Comparison of ENCODE assay signal across 27 cellular contexts in genomic region chr15:55507567-55507966, GRCh38. TPM values are rescaled to one million over a fixed set of nuclear protein-coding genes. Genes with fewer than 3 reads are reported as not detected.
"Had no signal": no experiment of that assay in that cellular context is flagged by ENCODE, and none has a peak within 500 bp of the region (broad histone marks: within the 10 kb centered on the region; RNA-seq: fewer than 3 reads in every experiment).

No MANE protein-coding gene starts in this region.

- H3K4me3 ChIP-seq: stomach, suprapubic skin, testis, thoracic aorta, thyroid gland, tibial artery, tibial nerve, transverse colon, upper lobe of left lung, upper lobe of right lung, uterus, vagina had no signal

- H3K9me3 ChIP-seq: suprapubic skin, testis, thoracic aorta, thyroid gland, tibial artery, transverse colon, upper lobe of left lung, upper lobe of right lung, uterus, vagina had no signal

- H3K27me3 ChIP-seq: stomach, suprapubic skin, testis, thyroid gland, tibial artery, tibial nerve, transverse colon, upper lobe of left lung, upper lobe of right lung, uterus, vagina had no signal

- H3K36me3 ChIP-seq: stomach, suprapubic skin, thoracic aorta, thyroid gland, tibial artery, tibial nerve, transverse colon, upper lobe of left lung, upper lobe of right lung, uterus, vagina had no signal

- ATAC-seq: stimulated activated effector memory CD8-positive, alpha-beta T cell treated with anti-CD3 and anti-CD28 coated beads, Interleukin-12 subunit alpha, Interleukin-12 subunit beta, amount 100 ng/mL, for 72 hours; stimulated activated memory B cell treated with anti-CD40 and anti-IgM and Interleukin-4, amounts not matched to agents 10 μg/mL and 1 μg/mL and 100 μg/mL, for 72 hours; stimulated activated naive B cell treated with anti-CD40 and anti-IgM and Interleukin-4, amounts not matched to agents 10 μg/mL and 1 μg/mL and 100 μg/mL, for 72 hours; stimulated activated naive CD8-positive, alpha-beta T cell treated with anti-CD3 and anti-CD28 coated beads, Interleukin-15, amount 100 ng/mL, for 72 hours; stimulated activated naive CD8-positive, alpha-beta T cell treated with anti-CD3 and anti-CD28 coated beads, Interleukin-15, Interleukin-2, amounts not matched to agents 100 U/mL and 50 U/mL, for 24 hours; upper lobe of right lung had no signal

- H3K4me1 ChIP-seq: stomach, suprapubic skin, testis, tibial artery, tibial nerve, transverse colon, upper lobe of left lung, upper lobe of right lung, uterus, vagina had no signal

- DNase-seq: stimulated activated CD4-positive, alpha-beta T cell treated with anti-CD3 and anti-CD28 coated beads, Interleukin-2, amount 100 ng/mL, for 48 hours; stimulated activated CD4-positive, alpha-beta T cell treated with anti-CD3 and anti-CD28 coated beads, Interleukin-4, amount 100 ng/mL, for 1 hour; stimulated activated CD4-positive, alpha-beta T cell treated with anti-CD3 and anti-CD28 coated beads, Interleukin-4, amount 100 ng/mL, for 24 hours; stimulated activated CD4-positive, alpha-beta T cell treated with anti-CD3 and anti-CD28 coated beads, Interleukin-4, amount 100 ng/mL, for 4 hours; stimulated activated CD8-positive, alpha-beta memory T cell treated with anti-CD3 and anti-CD28 coated beads, Interleukin-4, amount 100 ng/mL, for 48 hours; stimulated activated naive B cell treated with anti-CD40 and anti-IgM and Interleukin-4, amounts not matched to agents 10 μg/mL and 1 μg/mL and 100 μg/mL, for 72 hours; stimulated activated naive CD4-positive, alpha-beta T cell; stimulated activated naive CD4-positive, alpha-beta T cell treated with Interleukin-2 at 50 U/mL for 16 hours; stimulated activated naive CD8-positive, alpha-beta T cell treated with anti-CD3 and anti-CD28 coated beads, Interleukin-15, amount 100 ng/mL, for 72 hours; stimulated activated naive CD8-positive, alpha-beta T cell treated with anti-CD3 and anti-CD28 coated beads, Interleukin-15, Interleukin-2, amounts not matched to agents 100 U/mL and 50 U/mL, for 24 hours; stomach; substantia nigra; testis; thyroid gland; tibial artery; transverse colon; trophoblast cell; upper lobe of left lung; upper lobe of right lung; uterus had no signal

- H3K27ac ChIP-seq: stomach, suprapubic skin, testis, thoracic aorta, thyroid gland, tibial artery, tibial nerve, transverse colon, upper lobe of left lung, upper lobe of right lung, uterus, vagina had no signal

- FAIRE-seq: urothelium cell line had no signal

RNA-seq across cellular contexts. Expression of gene DNAAF4, which starts 0.5 kb away (rescaled TPM):
- total RNA-seq: vagina had no signal
